1 cellular context compared by ENCODE assay signal in genomic region chr17:63675607-63676539, GRCh38.
TF ChIP-seq lines count a peak whose summit lies in the region.

No MANE protein-coding gene starts in this region.

TF ChIP-seq in SK-N-SH, 30 proteins besides CTCF, POLR2A, EP300 and RAD21 (continued from another document):
- no peak for TF ChIP-seq IRF3 (IDR thresholded peaks at IDR 0.05; ENCODE audit: low read depth, low read length)
- TF ChIP-seq SIN3A (IDR thresholded peaks at IDR 0.05; ENCODE audit: borderline replicate concordance, low read depth, low read length), result peak; percentile 73; the same call in 1 of the 2 replicates
- TF ChIP-seq SMC3 (IDR thresholded peaks at IDR 0.05; ENCODE audit: low read depth, low read length), result no peak
- TF ChIP-seq, protein P1, sequence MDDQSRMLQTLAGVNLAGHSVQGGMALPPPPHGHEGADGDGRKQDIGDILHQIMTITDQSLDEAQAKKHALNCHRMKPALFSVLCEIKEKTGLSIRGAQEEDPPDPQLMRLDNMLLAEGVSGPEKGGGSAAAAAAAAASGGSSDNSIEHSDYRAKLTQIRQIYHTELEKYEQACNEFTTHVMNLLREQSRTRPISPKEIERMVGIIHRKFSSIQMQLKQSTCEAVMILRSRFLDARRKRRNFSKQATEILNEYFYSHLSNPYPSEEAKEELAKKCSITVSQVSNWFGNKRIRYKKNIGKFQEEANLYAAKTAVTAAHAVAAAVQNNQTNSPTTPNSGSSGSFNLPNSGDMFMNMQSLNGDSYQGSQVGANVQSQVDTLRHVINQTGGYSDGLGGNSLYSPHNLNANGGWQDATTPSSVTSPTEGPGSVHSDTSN (IDR thresholded peaks at IDR 0.05), result peak; percentile 48
- no peak for TF ChIP-seq NRF1 (IDR thresholded peaks at IDR 0.05; ENCODE audit: low read depth, low read length)
- peak; percentile 79 for TF ChIP-seq POLR2AphosphoS5 (IDR thresholded peaks at IDR 0.05; ENCODE audit: low read depth, low read length)
- TF ChIP-seq FOSL2 (IDR thresholded peaks at IDR 0.05; ENCODE audit: borderline replicate concordance, low read depth), result peak; percentile 10; the same call in 1 of the 2 replicates
- TF ChIP-seq, protein P2, sequence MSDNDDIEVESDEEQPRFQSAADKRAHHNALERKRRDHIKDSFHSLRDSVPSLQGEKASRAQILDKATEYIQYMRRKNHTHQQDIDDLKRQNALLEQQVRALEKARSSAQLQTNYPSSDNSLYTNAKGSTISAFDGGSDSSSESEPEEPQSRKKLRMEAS (IDR thresholded peaks at IDR 0.05; ENCODE audit: low read depth), result peak; percentile 69; the same call in 1 of the 2 replicates
- TF ChIP-seq RCOR1 (IDR thresholded peaks at IDR 0.05; ENCODE audit: low read length), result peak; percentile 96
- peak; percentile 67; the same call in 1 of the 2 replicates for TF ChIP-seq REST (IDR thresholded peaks at IDR 0.05; ENCODE audit: low read depth, low read length)
- peak; percentile 61; the same call in 1 of the 2 replicates for TF ChIP-seq ELF1 (IDR thresholded peaks at IDR 0.05)
- TF ChIP-seq GABPA (IDR thresholded peaks at IDR 0.05; ENCODE audit: low read depth), result peak; percentile 55; the same call in 1 of the 2 replicates
- TF ChIP-seq ZBTB33 (IDR thresholded peaks at IDR 0.05; ENCODE audit: borderline replicate concordance, low read depth), result no peak
- no peak; the same call in 1 of the 2 replicates for TF ChIP-seq YY1 (IDR thresholded peaks at IDR 0.05; ENCODE audit: low read depth)
- 0 out of 2 replicates have a peak, but pooled peaks have one; percentile 52 for TF ChIP-seq TAF1 (IDR thresholded peaks at IDR 0.05; ENCODE audit: borderline replicate concordance, low read depth, low read length)
- TF ChIP-seq RXRA (IDR thresholded peaks at IDR 0.05; ENCODE audit: borderline replicate concordance, low read depth), result no peak; the same call in 1 of the 2 replicates
- peak; percentile 94 for TF ChIP-seq CHD2 (IDR thresholded peaks at IDR 0.05; ENCODE audit: low read length, partially characterized antibody)
- no peak for TF ChIP-seq TEAD4 (IDR thresholded peaks at IDR 0.05; ENCODE audit: borderline replicate concordance, insufficient read depth)
- no peak for TF ChIP-seq FOXM1 (IDR thresholded peaks at IDR 0.05; ENCODE audit: low read depth)
